ENCODE assay signal across 10 cellular contexts in genomic region chr6:111599259-111599658, GRCh38. TPM values are rescaled to one million over a fixed set of nuclear protein-coding genes. Genes with fewer than 3 reads are reported as not detected.
A peak's percentile ranks its signal among the peaks of the same experiment; 100 is the strongest.
DNase-seq lines count a peak whose midpoint lies in the region; ATAC-seq and TF ChIP-seq lines count a peak whose summit lies in the region.
"Had no signal": no experiment of that assay in that cellular context is flagged by ENCODE, and none has a peak within 500 bp of the region (broad histone marks: within the 10 kb centered on the region; RNA-seq: fewer than 3 reads in every experiment).

No MANE protein-coding gene starts in this region.

- WGBS in heart right ventricle, 2 donors = 59 to 67% methylated on average over 3 of the region's 3 CpGs
- WGBS in esophagus squamous epithelium, 2 donors = 68 to 89% methylated on average over 3 of the region's 3 CpGs

- ATAC-seq in heart right ventricle (peak in 1 of 8 donors; percentile 1), Right ventricle myocardium superior (ENCODE audit: poor library complexity) (no peak)

- no peak for TF ChIP-seq POLR2A in esophagus squamous epithelium (IDR thresholded peaks at IDR 0.05)

- intact Hi-C loops in heart right ventricle (cut with DNase I) = no loop called here
- intact Hi-C loops in Right ventricle myocardium superior (cut with DNase I) = no loop called here
- intact Hi-C loops in esophagus squamous epithelium (cut with DNase I) = no loop called here

- H3K4me1 ChIP-seq in heart right ventricle = peaks cover 12 to 74% (median 64%) of the 10 kb centered on the region in 9 donors
- H3K4me1 ChIP-seq in esophagus squamous epithelium = peaks cover 26 to 85% (median 61%) of the 10 kb centered on the region in 3 donors
- H3K4me1 ChIP-seq in osteoblast (ENCODE audit: insufficient read depth, low read length) = peaks cover 43% of the 10 kb centered on the region

- H2AFZ ChIP-seq in osteoblast (ENCODE audit: low read length) = no peak overlapping the region

- H3K27ac ChIP-seq in heart right ventricle (peak overlapping the region; percentile 23 to 97 (median 92)), esophagus squamous epithelium (peak overlapping the region in 3 of 4 donors; percentile 62 to 99 (median 98)), osteoblast (ENCODE audit: low read depth, low read length) (peak overlapping the region; percentile 16)
- H3K27ac ChIP-seq: neutrophil had no signal

- no peaks in the 10 kb centered on the region for H3K9me3 ChIP-seq in heart right ventricle
- H3K9me3 ChIP-seq in esophagus squamous epithelium = no peaks in the 10 kb centered on the region
- H3K9me3 ChIP-seq in osteoblast (ENCODE audit: low read depth, low read length) = no peaks in the 10 kb centered on the region
- H3K9me3 ChIP-seq: neutrophil had no signal

- peaks cover 0 to 31% (median 0%) of the 10 kb centered on the region in 9 donors for H3K36me3 ChIP-seq in heart right ventricle
- peaks cover 0 to 34% (median 0%) of the 10 kb centered on the region in 3 donors for H3K36me3 ChIP-seq in esophagus squamous epithelium
- H3K36me3 ChIP-seq in osteoblast (ENCODE audit: insufficient read depth, low read length) = peaks cover 22% of the 10 kb centered on the region
- H3K36me3 ChIP-seq: neutrophil had no signal

- TF ChIP-seq CTCF in heart right ventricle (IDR thresholded peaks at IDR 0.05) = no peak
- TF ChIP-seq CTCF in esophagus squamous epithelium (IDR thresholded peaks at IDR 0.05) = no peak
- no peak for TF ChIP-seq CTCF in osteoblast (IDR thresholded peaks at IDR 0.05; ENCODE audit: extremely low read depth, low read depth, low read length)

- no peak overlapping the region for H3K4me2 ChIP-seq in osteoblast (ENCODE audit: insufficient read depth, low read length)

- H3K79me2 ChIP-seq in osteoblast (ENCODE audit: insufficient read depth, low read length) = peaks cover 67% of the 10 kb centered on the region

- no peaks in the 10 kb centered on the region for H3K27me3 ChIP-seq in heart right ventricle
- no peaks in the 10 kb centered on the region for H3K27me3 ChIP-seq in esophagus squamous epithelium
- H3K27me3 ChIP-seq in osteoblast (ENCODE audit: insufficient read depth, low read length) = no peaks in the 10 kb centered on the region
- H3K27me3 ChIP-seq: neutrophil had no signal

- DNase-seq in heart right ventricle (peak in 1 of 2 donors; percentile 50), Right ventricle myocardium superior (no peak), esophagus squamous epithelium (lab: John Stamatoyannopoulos, UW) (no peak), osteoblast (ENCODE audit: insufficient read length, low spot score, missing footprints) (no peak), NAMALWA (ENCODE audit: low spot score) (no peak), GM19238 (ENCODE audit: insufficient read length, low spot score) (no peak), RPMI8226 (no peak), NK-92 (lab: John Stamatoyannopoulos, UW; ENCODE audit: unreplicated experiment) (no peak)
- DNase-seq: stimulated activated naive CD8-positive, alpha-beta T cell treated with anti-CD3 and anti-CD28 coated beads, Interleukin-15, Interleukin-2, amounts not matched to agents 100 U/mL and 50 U/mL, for 24 hours had no signal

- no peaks in the 10 kb centered on the region for H4K20me1 ChIP-seq in osteoblast (ENCODE audit: insufficient read depth, low read length)

- H3K4me3 ChIP-seq in heart right ventricle (no peak overlapping the region), esophagus squamous epithelium (no peak overlapping the region), osteoblast (ENCODE audit: insufficient read depth, low read length) (no peak overlapping the region)

RNA-seq across cellular contexts. Expression of gene TRAF3IP2, which starts 6.4 kb away (rescaled TPM):
- total RNA-seq in heart right ventricle (10 to 100 TPM in 8 of 10 donors, 1 to 10 TPM in 2; 9.7 to 18.0 (median 11.8) TPM), Right ventricle myocardium superior (10.0 TPM), esophagus squamous epithelium (10 to 100 TPM; 36.8 to 52.1 (median 46.7) TPM), osteoblast (23.6 and 23.9 TPM in 2 replicates)
- 10 to 100 TPM; 12.5 to 19.8 TPM for polyA plus RNA-seq in heart right ventricle

Comparison
In these comparisons a context has a peak if more than half of its experiments do, and no peak if none do; other contexts are left out.
1. H3K27ac ChIP-seq: peak in every context shown above with its lines; median percentile 98 in esophagus squamous epithelium; 92 in heart right ventricle; 16 in osteoblast.